Comparison of ENCODE assay signal across 8 cellular contexts in the genomic region with DNA sequence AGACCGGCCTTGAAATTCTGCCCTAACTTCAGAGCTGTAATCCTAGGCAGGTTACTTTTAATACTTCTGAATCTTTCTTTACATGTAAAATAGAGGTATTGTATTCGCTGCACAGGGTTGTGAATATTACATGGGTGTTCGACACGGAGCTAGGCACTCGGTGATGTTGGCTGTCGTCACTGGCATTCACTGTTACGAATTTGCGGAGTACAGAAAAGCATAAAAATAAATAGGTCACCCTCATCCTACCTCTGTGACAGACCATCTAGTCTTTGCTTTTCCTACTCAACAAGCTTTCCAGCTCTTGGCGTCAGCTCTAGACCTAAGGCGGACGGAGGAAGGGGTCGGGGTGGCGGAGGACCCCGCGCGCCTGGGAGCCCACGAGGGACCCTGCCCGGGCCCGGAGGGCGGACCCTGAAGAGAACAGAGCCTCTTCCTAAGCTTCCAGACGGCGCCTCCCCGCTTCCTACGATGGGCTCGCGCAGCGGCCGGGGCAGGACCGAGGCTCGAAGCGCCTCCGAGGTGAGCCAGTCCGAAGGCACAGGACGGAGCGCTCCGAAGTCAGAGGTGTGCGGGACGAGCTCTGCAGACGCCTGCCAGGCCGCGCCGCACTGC. TPM values are rescaled to one million over a fixed set of nuclear protein-coding genes. Genes with fewer than 3 reads are reported as not detected.
DNase-seq lines count a peak whose midpoint lies in the region; ATAC-seq, FAIRE-seq and TF ChIP-seq lines count a peak whose summit lies in the region.

No MANE protein-coding gene starts in this region.

- H4K20me1 ChIP-seq in DOHH2 (ENCODE audit: control insufficient read depth, insufficient read depth, low read depth, low read length) (no peaks in the 10 kb centered on the region), GM12878 (ENCODE audit: control insufficient read depth, insufficient read depth) (no peaks in the 10 kb centered on the region)

- CTCF ChIA-PET in GM12878 (lab: Yijun Ruan, JAX), result interaction anchor here (1.0 to 2.9 kb wide), 7 partner anchors 15 to 193 kb away, joined by 3 to 7 read pairs (median 5); no protein-coding TSS in a partner anchor

- peaks cover 23% of the 10 kb centered on the region for H3K36me3 ChIP-seq in DOHH2 (ENCODE audit: control insufficient read depth, low read length)
- peaks cover 0 to 10% of the 10 kb centered on the region in 2 experiments; a peak in 2 of 4 replicates for H3K36me3 ChIP-seq in GM12878 (ENCODE audit: control insufficient read depth in 2 of 2, insufficient read depth in 2 of 2, low read length in 1 of 2)
- H3K36me3 ChIP-seq in tibial artery, result peaks cover 16 to 21% (median 19%) of the 10 kb centered on the region in 3 donors

- SMC1A ChIA-PET in GM12878 (lab: Charles Lee; ENCODE audit: uncharacterized antibody, unreplicated experiment), result interaction anchor here (0.6 to 1.5 kb wide), 3 partner anchors 24 to 139 kb away, joined by 3 read pairs; no protein-coding TSS in a partner anchor

- TF ChIP-seq CTCF in DOHH2 (IDR thresholded peaks at IDR 0.05; ENCODE audit: low read depth, low read length, poor library complexity, severe bottlenecking) (no peak), GM12878 (IDR thresholded peaks at IDR 0.05 in 2 of 3, conservative IDR thresholded peaks at IDR 0.05 in 1 of 3; ENCODE audit: control insufficient read depth in 2 of 3, extremely low read depth in 1 of 3, insufficient read depth in 1 of 3, low read depth in 3 of 3, low read length in 3 of 3) (no peak), tibial artery (IDR thresholded peaks at IDR 0.05) (no peak)

- peaks cover 12% of the 10 kb centered on the region for H3F3A ChIP-seq in DOHH2 (ENCODE audit: control insufficient read depth, insufficient read depth)

- H3K27me3 ChIP-seq in DOHH2 (ENCODE audit: control insufficient read depth, low read length), result no peaks in the 10 kb centered on the region
- no peaks in the 10 kb centered on the region for H3K27me3 ChIP-seq in GM12878 (replicated peaks in 1 of 2; ENCODE audit: control insufficient read depth in 2 of 2, insufficient read depth in 2 of 2, low read length in 1 of 2)
- no peaks in the 10 kb centered on the region for H3K27me3 ChIP-seq in tibial artery

- H3K79me2 ChIP-seq in DOHH2 (ENCODE audit: control insufficient read depth, low read length), result peaks cover 47% of the 10 kb centered on the region
- peaks cover 37% of the 10 kb centered on the region for H3K79me2 ChIP-seq in GM12878 (ENCODE audit: control insufficient read depth, insufficient read depth, low read length)

- no peaks in the 10 kb centered on the region for H3K9me3 ChIP-seq in DOHH2 (ENCODE audit: control insufficient read depth, insufficient read depth, low read length)
- no peaks in the 10 kb centered on the region for H3K9me3 ChIP-seq in GM12878 (replicated peaks; ENCODE audit: control insufficient read depth, insufficient read depth, low read length)
- no peaks in the 10 kb centered on the region for H3K9me3 ChIP-seq in tibial artery

- peaks cover 44% of the 10 kb centered on the region for H3K4me1 ChIP-seq in DOHH2 (ENCODE audit: control insufficient read depth, low read length)
- H3K4me1 ChIP-seq in GM12878 (ENCODE audit: control insufficient read depth, insufficient read depth, low read length), result peaks cover 21% of the 10 kb centered on the region
- peaks cover 0 to 39% (median 25%) of the 10 kb centered on the region in 4 donors for H3K4me1 ChIP-seq in tibial artery

- POLR2A ChIA-PET in GM12878 (lab: Charles Lee), result interaction anchor here (0.5 to 1.8 kb wide), 6 partner anchors 9 to 802 kb away, joined by 3 to 7 read pairs (median 3); no protein-coding TSS in a partner anchor

- no peak for FAIRE-seq in GM12878 (lab: Jason Lieb, UNC)

- ATAC-seq in HG03571 (IDR thresholded peaks at IDR 0.05; ENCODE audit: unreplicated experiment), result peak; percentile 14
- no peak for ATAC-seq in GM12878
- peak; percentile 27 for ATAC-seq in left lobe of liver

- TF ChIP-seq RAD21 in GM12878 (IDR thresholded peaks at IDR 0.05; ENCODE audit: insufficient read depth, low read depth, low read length), result no peak

- peak overlapping the region; percentile 93 for H3K4me2 ChIP-seq in DOHH2 (ENCODE audit: low read length)
- peak overlapping the region; percentile 93 for H3K4me2 ChIP-seq in GM12878 (ENCODE audit: control insufficient read depth, insufficient read depth)

- in situ Hi-C loops in GM12878 (cut with MboI), result no loop called here

- intact Hi-C loops in GM12878 (cut with micrococcal nuclease; ENCODE audit: unreplicated experiment) (loop anchor here (5.0 kb wide), 2 partner anchors 175 to 270 kb away; no protein-coding TSS in a partner anchor), tibial artery (cut with DNase I; ENCODE audit: low total_unique reads) (loop anchor here (10.0 kb wide), 2 partner anchors 173 to 263 kb away; no protein-coding TSS in a partner anchor)

- H3K9me2 ChIP-seq in DOHH2 (replicated peaks; ENCODE audit: control insufficient read depth, low read length), result no peaks in the 10 kb centered on the region

- peak overlapping the region; percentile 77 for H3K9ac ChIP-seq in GM12878 (ENCODE audit: control insufficient read depth, insufficient read depth, low read length)

- DNase-seq in GM12878 (ENCODE audit: low read depth, low spot score) (no peak), left lobe of liver (ENCODE audit: low spot score) (no peak), tibial artery (no peak), cerebellar nuclear complex (lab: John Stamatoyannopoulos, UW) (no peak), NCI-H128 (lab: John Stamatoyannopoulos, UW; ENCODE audit: unreplicated experiment) (no peak), 8988T (no peak)

- RAD21 ChIA-PET in GM12878 (lab: Charles Lee; ENCODE audit: unreplicated experiment), result interaction anchor here (1.0 to 1.8 kb wide), 5 partner anchors 12 to 172 kb away, joined by 3 to 6 read pairs (median 3); no protein-coding TSS in a partner anchor

- no peak for TF ChIP-seq POLR2A in GM12878 (IDR thresholded peaks at IDR 0.05; ENCODE audit: low read depth, low read length)

- H3K4me3 ChIP-seq in DOHH2 (ENCODE audit: low read length), result peak overlapping the region; percentile 99
- peak overlapping the region; percentile 75 for H3K4me3 ChIP-seq in GM12878
- H3K4me3 ChIP-seq in tibial artery, result peak overlapping the region; percentile 83 to 88

- peak overlapping the region; percentile 76 for H3K27ac ChIP-seq in DOHH2 (ENCODE audit: low read depth, low read length)
- H3K27ac ChIP-seq in GM12878 (ENCODE audit: control insufficient read depth, insufficient read depth), result peak overlapping the region; percentile 80
- peak overlapping the region; percentile 85 to 90 for H3K27ac ChIP-seq in tibial artery

- 13% methylated on average over 42 of the region's 42 CpGs for whole genome bisulfite sequencing in GM12878 (ENCODE audit: insufficient coverage, insufficient replicate concordance, low lambda C conversion rate, missing lambda C conversion rate)

- peak overlapping the region; percentile 45 for H2AFZ ChIP-seq in GM12878 (ENCODE audit: control insufficient read depth, low read depth, low read length)

- no peak for TF ChIP-seq EP300 in GM12878 (IDR thresholded peaks at IDR 0.05; ENCODE audit: borderline replicate concordance in 1 of 2, control insufficient read depth in 1 of 2, low read depth in 2 of 2, low read length in 2 of 2)

- no TSS peak for BruUV-seq in GM12878 (replicated peaks; lab: Mats Ljungman, UMichigan)

RNA-seq across cellular contexts. Expression of a gene that starts 0.9 kb away (rescaled TPM):
- total RNA-seq in GM12878 (2013; cell fraction: nucleolus; rRNA removed), result 353 and 388 TPM in 2 replicates
- total RNA-seq in GM12878 (2014; rRNA removed) (75.9 and 80.1 TPM in 2 replicates), GM12878 (2014; rRNA removed; fragmentation: Illumina TruSeq; extraction: Trizol) (36.9 and 40.0 TPM in 2 replicates), GM12878 (2021) (60.5 and 74.5 TPM in 2 replicates), left lobe of liver (68.1 TPM)
- polyA plus RNA-seq in GM12878 (2011; ENCODE audit: low read depth), result 35.8 TPM
- polyA plus RNA-seq in GM12878 (2011; rRNA removed) (24.5 and 31.9 TPM in 2 replicates), GM12878 (2014; fragmentation: Illumina TruSeq; extraction: Trizol) (23.1 and 36.7 TPM in 2 replicates), GM12878 (2014; fragmentation: Nextera tagmentation; extraction: Ambion mirVana) (1 to 10 TPM; 5.9 to 9.8 TPM), GM12878 (2014; rRNA removed) (75.4 and 93.5 TPM in 2 replicates), GM12878 (2016; fragmentation: Nextera tagmentation; extraction: Ambion mirVana) (10 to 100 TPM; 65.0 to 68.7 TPM)
- polyA plus RNA-seq in GM12878 (2011; cell fraction: cytosol; rRNA removed), result 27.0 and 33.4 TPM in 2 replicates
- 194 and 227 TPM in 2 replicates for polyA plus RNA-seq in GM12878 (2011; cell fraction: nucleus; rRNA removed)
- polyA plus RNA-seq in GM12878 (2012), result 64.1 and 75.1 TPM in 2 replicates
- polyA minus RNA-seq in GM12878 (2011; rRNA and poly(A)+ RNA removed), result 29.0 and 43.9 TPM in 2 replicates
- 15.8 and 17.2 TPM in 2 replicates for polyA minus RNA-seq in GM12878 (2011; cell fraction: cytosol; rRNA and poly(A)+ RNA removed)
- 44.0 and 73.8 TPM in 2 replicates for polyA minus RNA-seq in GM12878 (2011; cell fraction: nucleus; rRNA and poly(A)+ RNA removed)

RNA-seq across cellular contexts. Expression of a gene that starts 17.0 kb away (rescaled TPM):
- 326 and 358 TPM in 2 replicates for total RNA-seq in GM12878 (2013; cell fraction: nucleolus; rRNA removed)
- total RNA-seq in GM12878 (2014; rRNA removed) (30.3 and 34.7 TPM in 2 replicates), GM12878 (2014; rRNA removed; fragmentation: Illumina TruSeq; extraction: Trizol) (26.2 and 26.3 TPM in 2 replicates), GM12878 (2021) (103 and 106 TPM in 2 replicates), left lobe of liver (50.7 TPM)
- polyA plus RNA-seq in GM12878 (2011; ENCODE audit: low read depth), result 26.1 TPM
- polyA plus RNA-seq in GM12878 (2011; rRNA removed) (25.8 and 28.4 TPM in 2 replicates), GM12878 (2014; fragmentation: Illumina TruSeq; extraction: Trizol) (23.9 and 35.9 TPM in 2 replicates), GM12878 (2014; fragmentation: Nextera tagmentation; extraction: Ambion mirVana) (1 to 10 TPM; 5.1 to 8.7 TPM), GM12878 (2014; rRNA removed) (80.1 and 85.5 TPM in 2 replicates), GM12878 (2016; fragmentation: Nextera tagmentation; extraction: Ambion mirVana) (10 to 100 TPM; 18.2 to 18.6 TPM)
- 30.6 and 37.2 TPM in 2 replicates for polyA plus RNA-seq in GM12878 (2011; cell fraction: cytosol; rRNA removed)
- polyA plus RNA-seq in GM12878 (2011; cell fraction: nucleus; rRNA removed), result 127 and 191 TPM in 2 replicates
- 64.4 and 70.9 TPM in 2 replicates for polyA plus RNA-seq in GM12878 (2012)
- polyA minus RNA-seq in GM12878 (2011; rRNA and poly(A)+ RNA removed), result 24.9 and 46.7 TPM in 2 replicates
- 22.9 and 24.1 TPM in 2 replicates for polyA minus RNA-seq in GM12878 (2011; cell fraction: cytosol; rRNA and poly(A)+ RNA removed)
- 31.7 and 60.0 TPM in 2 replicates for polyA minus RNA-seq in GM12878 (2011; cell fraction: nucleus; rRNA and poly(A)+ RNA removed)

RNA-seq across cellular contexts. Expression of a gene that starts 53.2 kb away (rescaled TPM):
- 555 and 566 TPM in 2 replicates for total RNA-seq in GM12878 (2013; cell fraction: nucleolus; rRNA removed)
- total RNA-seq in GM12878 (2014; rRNA removed) (7,892 and 9,428 TPM in 2 replicates), GM12878 (2014; rRNA removed; fragmentation: Illumina TruSeq; extraction: Trizol) (2,108 and 2,400 TPM in 2 replicates), GM12878 (2021) (4,034 and 4,132 TPM in 2 replicates), left lobe of liver (886 TPM)
- 2,666 TPM for polyA plus RNA-seq in GM12878 (2011; ENCODE audit: low read depth)
- polyA plus RNA-seq in GM12878 (2011; rRNA removed) (1,025 and 2,315 TPM in 2 replicates), GM12878 (2014; fragmentation: Illumina TruSeq; extraction: Trizol) (872 and 1,693 TPM in 2 replicates), GM12878 (2014; fragmentation: Nextera tagmentation; extraction: Ambion mirVana) (1,000 to 10,000 TPM in 1 of 2 experiments, 100 to 1,000 TPM in 1; 386 to 1,247 TPM), GM12878 (2014; rRNA removed) (6,764 and 8,907 TPM in 2 replicates), GM12878 (2016; fragmentation: Nextera tagmentation; extraction: Ambion mirVana) (1,000 to 10,000 TPM; 2,572 to 2,650 TPM)
- polyA plus RNA-seq in GM12878 (2011; cell fraction: cytosol; rRNA removed), result 3,460 and 6,315 TPM in 2 replicates
- 1,880 and 1,959 TPM in 2 replicates for polyA plus RNA-seq in GM12878 (2011; cell fraction: nucleus; rRNA removed)
- 4,925 and 6,484 TPM in 2 replicates for polyA plus RNA-seq in GM12878 (2012)
- polyA minus RNA-seq in GM12878 (2011; rRNA and poly(A)+ RNA removed), result 392 and 1,069 TPM in 2 replicates
- 929 and 1,175 TPM in 2 replicates for polyA minus RNA-seq in GM12878 (2011; cell fraction: cytosol; rRNA and poly(A)+ RNA removed)
- polyA minus RNA-seq in GM12878 (2011; cell fraction: nucleus; rRNA and poly(A)+ RNA removed), result 344 and 499 TPM in 2 replicates
